7 cellular contexts compared by ENCODE assay signal in the genomic region with DNA sequence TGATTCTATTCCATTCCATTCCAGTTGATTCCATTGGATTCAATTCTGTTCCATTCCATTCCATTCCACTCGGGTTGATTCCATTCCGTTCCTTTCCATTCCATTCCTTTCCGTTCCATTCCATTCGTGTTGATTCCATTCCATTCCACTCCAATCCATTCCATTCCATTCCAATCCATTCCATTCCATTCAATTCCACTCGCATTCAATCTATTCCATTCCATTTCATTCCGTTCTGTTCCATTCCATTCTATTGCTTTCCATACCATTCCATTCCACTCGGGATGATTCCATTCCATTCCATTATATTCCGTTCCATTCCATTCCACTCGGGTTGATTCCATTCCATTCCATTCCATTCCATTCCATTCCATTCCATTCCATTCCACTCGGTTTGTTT.
DNase-seq lines count a peak whose midpoint lies in the region; ATAC-seq and TF ChIP-seq lines count a peak whose summit lies in the region.
"Not testable (repeated sequence)": the region's sequence is repeated elsewhere in the genome, so short reads cannot be mapped to it uniquely, and the experiment has no call there.

No MANE protein-coding gene starts in this region.

- ATAC-seq in GM18519 (IDR thresholded peaks at IDR 0.05; ENCODE audit: low FRiP score, unreplicated experiment) (peak; percentile 27), HG02588 (IDR thresholded peaks at IDR 0.05; ENCODE audit: unreplicated experiment) (peak; percentile 37), HG03571 (IDR thresholded peaks at IDR 0.05; ENCODE audit: unreplicated experiment) (peak; percentile 20), heart right ventricle (peak; percentile 44 to 88 (median 74))
- ATAC-seq in naive thymus-derived CD4-positive, alpha-beta T cell, result peak; percentile 25

- not testable (repeated sequence) for H4K20me1 ChIP-seq in SU-DHL-6 (ENCODE audit: low read depth, low read length)

- H3K9me3 Mint-ChIP-seq in naive thymus-derived CD4-positive, alpha-beta T cell, result peaks cover 23 to 54% (median 48%) of the 10 kb centered on the region in 11 donors

- H3F3A ChIP-seq in SU-DHL-6 (ENCODE audit: insufficient read depth), result peaks cover 29% of the 10 kb centered on the region

- intact Hi-C loops in heart right ventricle (cut with DNase I); naive thymus-derived CD4-positive, alpha-beta T cell (cut with micrococcal nuclease): not testable (repeated sequence)

- not testable (repeated sequence) for H3K4me1 ChIP-seq in heart right ventricle; naive thymus-derived CD4-positive, alpha-beta T cell (ENCODE audit: control insufficient read depth in 2 of 2, insufficient read depth in 2 of 2, low read length in 2 of 2)

- peak overlapping the region; percentile 0 for H3K4me3 ChIP-seq in SU-DHL-6 (ENCODE audit: insufficient read depth, low read length, poor library complexity, severe bottlenecking)
- H3K4me3 ChIP-seq in choroid plexus epithelial cell (ENCODE audit: low read depth, low read length); heart right ventricle; naive thymus-derived CD4-positive, alpha-beta T cell (ENCODE audit: low read length): not testable (repeated sequence)

- H3K4me3 Mint-ChIP-seq in naive thymus-derived CD4-positive, alpha-beta T cell, result not testable (repeated sequence)

- H3K36me3 ChIP-seq in SU-DHL-6 (ENCODE audit: low read length); heart right ventricle; naive thymus-derived CD4-positive, alpha-beta T cell (ENCODE audit: control insufficient read depth in 2 of 3, insufficient read depth in 3 of 3, low read length in 3 of 3): not testable (repeated sequence)

- not testable (repeated sequence) for H3K9ac ChIP-seq in SU-DHL-6 (ENCODE audit: low read length)

- H3K27ac Mint-ChIP-seq in naive thymus-derived CD4-positive, alpha-beta T cell, result not testable (repeated sequence)

- H3K27me3 ChIP-seq in SU-DHL-6 (ENCODE audit: low read length); heart right ventricle; naive thymus-derived CD4-positive, alpha-beta T cell (ENCODE audit: control insufficient read depth in 2 of 2, insufficient read depth in 2 of 2, low read length in 2 of 2): not testable (repeated sequence)

- POLR2A ChIA-PET in naive thymus-derived CD4-positive, alpha-beta T cell (lab: Charles Lee), result not testable (repeated sequence)

- H3K27ac ChIP-seq in SU-DHL-6 (ENCODE audit: low read depth, low read length); heart right ventricle; naive thymus-derived CD4-positive, alpha-beta T cell (ENCODE audit: low read depth, low read length): not testable (repeated sequence)

- H3K27me3 Mint-ChIP-seq in naive thymus-derived CD4-positive, alpha-beta T cell, result not testable (repeated sequence)

- H2AFZ ChIP-seq in SU-DHL-6 (ENCODE audit: low read depth, low read length, severe bottlenecking), result not testable (repeated sequence)

- peaks cover 21 to 44% (median 41%) of the 10 kb centered on the region in 5 donors for H3K36me3 Mint-ChIP-seq in naive thymus-derived CD4-positive, alpha-beta T cell

- H3K79me2 ChIP-seq in SU-DHL-6 (ENCODE audit: insufficient read depth, low read length), result not testable (repeated sequence)

- WGBS in heart right ventricle, 2 donors, result 61 to 74% methylated on average over 10 of the region's 10 CpGs

- H3K4me2 ChIP-seq in SU-DHL-6 (ENCODE audit: low read depth, low read length, poor library complexity, severe bottlenecking), result not testable (repeated sequence)

- H3K9me3 ChIP-seq in SU-DHL-6 (ENCODE audit: insufficient read depth, low read length) (peaks cover 42% of the 10 kb centered on the region), heart right ventricle (peaks cover 3 to 55% (median 22%) of the 10 kb centered on the region in 11 donors)
- peaks cover 6 to 48% (median 9%) of the 10 kb centered on the region in 3 experiments for H3K9me3 ChIP-seq in naive thymus-derived CD4-positive, alpha-beta T cell (ENCODE audit: control insufficient read depth in 2 of 3, low read length in 3 of 3)

- peaks cover 0 to 27% (median 0%) of the 10 kb centered on the region in 7 donors for H3K4me1 Mint-ChIP-seq in naive thymus-derived CD4-positive, alpha-beta T cell

- CTCF ChIA-PET in naive thymus-derived CD4-positive, alpha-beta T cell (lab: Charles Lee), result not testable (repeated sequence)

- not testable (repeated sequence) for TF ChIP-seq CTCF in SU-DHL-6 (IDR thresholded peaks at IDR 0.05; ENCODE audit: insufficient read depth, low read length, poor library complexity, severe bottlenecking); choroid plexus epithelial cell (conservative IDR thresholded peaks at IDR 0.05; ENCODE audit: low read depth, low read length); heart right ventricle (IDR thresholded peaks at IDR 0.05)

- not testable (repeated sequence) for H3K9me2 ChIP-seq in SU-DHL-6 (replicated peaks; ENCODE audit: insufficient read depth, low read length)

- peak; percentile 32 for DNase-seq in choroid plexus epithelial cell (ENCODE audit: low read depth)
- DNase-seq in heart right ventricle, result peak in 1 of 2 donors; percentile 45
- DNase-seq in naive thymus-derived CD4-positive, alpha-beta T cell, result peak in 2 of 9 donors; percentile 13 to 15

Comparison
In these comparisons a context has a peak if more than half of its experiments do, and no peak if none do; other contexts are left out.
1. ATAC-seq: peak in every context shown above with its lines; median percentile 74 in heart right ventricle; 37 in HG02588; 27 in GM18519; 25 in naive thymus-derived CD4-positive, alpha-beta T cell; 20 in HG03571.